ENCODE assay signal across 1 cellular context in the genomic region with DNA sequence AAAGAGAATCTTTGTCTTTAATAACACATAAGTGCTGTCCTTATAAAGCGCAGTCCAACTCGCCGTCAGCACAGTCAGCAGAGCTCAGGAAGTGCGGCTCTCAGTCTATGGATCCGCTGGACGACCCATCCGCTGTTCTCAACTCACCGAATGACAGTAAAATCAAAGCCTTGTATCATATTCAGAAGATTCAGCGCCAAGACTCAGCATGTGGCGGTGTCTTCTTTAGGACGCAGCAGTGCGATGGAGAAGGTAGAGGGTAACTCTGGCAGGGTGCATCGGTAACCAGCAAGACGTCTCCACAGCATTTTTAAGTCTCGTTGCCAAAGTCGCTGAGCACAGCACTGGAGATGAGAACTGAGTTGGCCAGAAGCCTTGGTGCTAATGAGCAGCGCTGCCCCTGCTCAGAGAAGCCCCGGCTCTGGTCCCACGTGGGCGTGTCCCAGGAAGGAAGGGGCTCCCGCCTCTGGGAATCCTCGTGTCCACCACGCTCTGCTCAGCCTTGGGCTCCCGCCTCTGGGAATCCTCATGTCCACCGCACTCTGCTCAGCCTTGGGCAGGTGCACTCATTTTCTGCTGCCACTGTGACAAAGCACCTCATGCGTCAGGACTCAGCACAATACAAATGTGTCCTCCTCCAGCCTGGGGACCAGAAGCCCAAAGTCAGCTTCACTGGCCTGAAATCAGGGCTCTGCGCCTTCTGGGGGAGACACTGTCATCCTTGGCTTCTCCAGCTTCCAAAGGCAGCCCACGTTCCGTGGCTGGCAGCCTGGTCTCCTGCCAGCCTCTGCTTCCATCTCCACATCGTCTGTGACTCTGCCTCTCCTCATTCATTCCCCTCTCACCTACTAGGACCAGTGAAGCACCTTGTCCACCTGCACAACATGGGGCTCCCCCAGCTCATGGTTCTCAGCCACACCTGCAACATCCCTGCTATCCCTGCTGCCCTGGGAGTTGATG.
A peak's percentile ranks its signal among the peaks of the same experiment; 100 is the strongest.
TF ChIP-seq lines count a peak whose summit lies in the region.

No MANE protein-coding gene starts in this region.

TF ChIP-seq in H1, 55 proteins besides CTCF, POLR2A, EP300 and RAD21:
- TF ChIP-seq KDM1A (IDR thresholded peaks at IDR 0.05; ENCODE audit: borderline replicate concordance, low read length), result no peak
- TF ChIP-seq BRCA1 (IDR thresholded peaks at IDR 0.05; ENCODE audit: low read depth, low read length), result no peak
- no peak for TF ChIP-seq HDAC6 (IDR thresholded peaks at IDR 0.05; ENCODE audit: low read depth, low read length)
- no peak for TF ChIP-seq JUN (IDR thresholded peaks at IDR 0.05; ENCODE audit: low read depth, low read length)
- TF ChIP-seq, protein P1, sequence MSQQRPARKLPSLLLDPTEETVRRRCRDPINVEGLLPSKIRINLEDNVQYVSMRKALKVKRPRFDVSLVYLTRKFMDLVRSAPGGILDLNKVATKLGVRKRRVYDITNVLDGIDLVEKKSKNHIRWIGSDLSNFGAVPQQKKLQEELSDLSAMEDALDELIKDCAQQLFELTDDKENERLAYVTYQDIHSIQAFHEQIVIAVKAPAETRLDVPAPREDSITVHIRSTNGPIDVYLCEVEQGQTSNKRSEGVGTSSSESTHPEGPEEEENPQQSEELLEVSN (IDR thresholded peaks at IDR 0.05), result peak; percentile 47; the same call in 1 of the 2 replicates
- no peak for TF ChIP-seq SIN3A (conservative IDR thresholded peaks at IDR 0.05 in 1 of 2, IDR thresholded peaks at IDR 0.05 in 1 of 2; ENCODE audit: low read depth in 1 of 2, low read length in 2 of 2)
- TF ChIP-seq KDM5A (IDR thresholded peaks at IDR 0.05; ENCODE audit: low read length), result no peak
